ENCODE assay signal across 30 cellular contexts in the genomic region with DNA sequence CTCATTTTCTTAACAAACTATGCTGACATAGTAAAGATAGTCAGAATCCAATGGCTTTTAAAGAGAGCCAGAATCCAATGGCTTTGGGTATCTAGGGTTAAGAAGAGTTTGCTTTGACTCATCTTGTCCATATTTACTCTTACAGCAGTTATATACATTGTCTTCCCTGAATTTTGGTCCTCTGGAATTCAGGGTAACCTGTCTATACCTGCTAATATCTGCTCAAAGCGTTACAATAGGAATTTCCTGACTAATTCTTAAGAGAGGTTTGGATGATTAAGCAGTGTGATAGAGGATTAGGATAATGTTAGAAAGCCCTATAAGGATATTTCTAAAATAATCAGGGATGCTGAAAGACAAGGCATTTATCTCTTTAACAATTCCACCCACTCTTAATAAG. TPM values are rescaled to one million over a fixed set of nuclear protein-coding genes. Genes with fewer than 3 reads are reported as not detected.
"Had no signal": no experiment of that assay in that cellular context is flagged by ENCODE, and none has a peak within 500 bp of the region (broad histone marks: within the 10 kb centered on the region; RNA-seq: fewer than 3 reads in every experiment).

No MANE protein-coding gene starts in this region.

- H3K9me3 Mint-ChIP-seq: activated naive CD8-positive, alpha-beta T cell treated with anti-CD3 and anti-CD28 coated beads, Interleukin-2, amount 50 U/mL, for 24 hours; WTC11 had no signal

- H3K27ac Mint-ChIP-seq: activated CD8-positive, alpha-beta T cell treated with anti-CD3 and anti-CD28 coated beads, Interleukin-2, amount 10 ng/mL, durations not matched to agents 7 days and 5 days; activated naive CD4-positive, alpha-beta T cell treated with anti-CD3 and anti-CD28 coated beads, Interleukin-2, amount 50 U/mL, for 72 hours; activated naive CD8-positive, alpha-beta T cell treated with anti-CD3 and anti-CD28 coated beads, Interleukin-2, amount 50 U/mL, for 24 hours; activated T-cell treated with anti-CD3 and anti-CD28 coated beads, Interleukin-2, amount 50 U/mL, for 24 hours; activated T-helper 1 cell treated with anti-CD3 and anti-CD28 coated beads, Interleukin-12 subunit alpha, Interleukin-12 subunit beta, Interleukin-2, Interleukin-4 antibody, amounts not matched to agents 30 ng/mL and 10 ng/mL and 1 ng/mL, durations not matched to agents 14 hours and 24 hours and 36 hours; T-helper 17 cell; WTC11 had no signal

- H3K4me1 Mint-ChIP-seq: activated naive CD8-positive, alpha-beta T cell treated with anti-CD3 and anti-CD28 coated beads, Interleukin-2, amount 50 U/mL, for 24 hours; T-helper 17 cell had no signal

- H3K27me3 ChIP-seq: ascending aorta, Peyer's patch had no signal

- H3K9me3 ChIP-seq: ascending aorta, body of pancreas had no signal

- H3K4me1 ChIP-seq: Peyer's patch had no signal

- H3K36me3 Mint-ChIP-seq: WTC11 had no signal

- ATAC-seq: activated CD8-positive, alpha-beta T cell treated with anti-CD3 and anti-CD28 coated beads, Interleukin-2, amount 10 ng/mL, durations not matched to agents 7 days and 5 days; activated naive CD4-positive, alpha-beta T cell treated with anti-CD3 and anti-CD28 coated beads, Interleukin-2, amount 50 U/mL, for 72 hours; activated naive CD8-positive, alpha-beta T cell treated with anti-CD3 and anti-CD28 coated beads, Interleukin-2, amount 50 U/mL, for 24 hours; body of pancreas; K562; T-helper 17 cell; WTC11 had no signal

- H3K4me3 ChIP-seq: ascending aorta, body of pancreas, cardiac muscle cell, K562, Peyer's patch had no signal

- DNase-seq: activated CD4-positive, alpha-beta T cell treated with anti-CD3 and anti-CD28 coated beads for 48 hours; activated CD4-positive, alpha-beta T cell treated with anti-CD3 and anti-CD28 coated beads, Interleukin-2, amount 50 U/mL, for 4 hours; activated CD4-positive, CD25-positive, alpha-beta regulatory T cell treated with anti-CD3 and anti-CD28 coated beads, Interleukin-2, amount 50 U/mL, for 72 hours; activated CD8-positive, alpha-beta T cell treated with anti-CD3 and anti-CD28 coated beads, Interleukin-2, amount 10 ng/mL, durations not matched to agents 7 days and 5 days; activated effector memory CD4-positive, alpha-beta T cell treated with anti-CD3 and anti-CD28 coated beads, Interleukin-2, amount 50 U/mL, for 16 hours; activated naive CD4-positive, alpha-beta T cell treated with Interleukin-2 at 50 U/mL for 16 hours; activated naive CD8-positive, alpha-beta T cell treated with anti-CD3 and anti-CD28 coated beads, Interleukin-2, amount 50 U/mL, for 24 hours; activated T-cell treated with anti-CD3 and anti-CD28 coated beads, Interleukin-2, amount 50 U/mL, for 24 hours; amniotic stem cell; body of pancreas; Karpas-422; MM.1S; NCI-H1105; NCI-H146; NCI-H187 treated with DMSO at 0.1 percent for 48 hours; NCI-H2081 treated with DMSO at 0.1 percent for 48 hours; NCI-H526 treated with DMSO at 0.1 percent for 48 hours; NCI-H82; Peyer's patch; SIG-M5; T-helper 17 cell; T-helper 9 cell had no signal

- H3K4me3 Mint-ChIP-seq: activated CD8-positive, alpha-beta T cell treated with anti-CD3 and anti-CD28 coated beads, Interleukin-2, amount 10 ng/mL, durations not matched to agents 7 days and 5 days; activated naive CD8-positive, alpha-beta T cell treated with anti-CD3 and anti-CD28 coated beads, Interleukin-2, amount 50 U/mL, for 24 hours; activated T-cell treated with anti-CD3 and anti-CD28 coated beads, Interleukin-2, amount 50 U/mL, for 24 hours; activated T-helper 1 cell treated with anti-CD3 and anti-CD28 coated beads, Interleukin-12 subunit alpha, Interleukin-12 subunit beta, Interleukin-2, Interleukin-4 antibody, amounts not matched to agents 30 ng/mL and 10 ng/mL and 1 ng/mL, durations not matched to agents 14 hours and 24 hours and 36 hours; T-helper 17 cell had no signal

- H3K27ac ChIP-seq: ascending aorta, body of pancreas, cardiac muscle cell, Peyer's patch had no signal

- H3K36me3 ChIP-seq: ascending aorta, cardiac muscle cell, Peyer's patch had no signal

- H3K27me3 Mint-ChIP-seq: T-helper 17 cell had no signal

RNA-seq across cellular contexts. Expression of gene CDH8, which starts 2.0 kb away (rescaled TPM):
- total RNA-seq: activated CD8-positive, alpha-beta T cell treated with anti-CD3 and anti-CD28 coated beads, Interleukin-2, amount 10 ng/mL, durations not matched to agents 7 days and 5 days; activated naive CD4-positive, alpha-beta T cell treated with anti-CD3 and anti-CD28 coated beads, Interleukin-2, amount 50 U/mL, for 72 hours; activated T-helper 1 cell treated with anti-CD3 and anti-CD28 coated beads, Interleukin-12 subunit alpha, Interleukin-12 subunit beta, Interleukin-2, Interleukin-4 antibody, amounts not matched to agents 30 ng/mL and 10 ng/mL and 1 ng/mL, durations not matched to agents 14 hours and 24 hours and 36 hours; ascending aorta; body of pancreas; NCI-H460; OCI-LY7; Peyer's patch; T-helper 17 cell had no signal
